ENCODE assay signal across 8 cellular contexts in the genomic region with DNA sequence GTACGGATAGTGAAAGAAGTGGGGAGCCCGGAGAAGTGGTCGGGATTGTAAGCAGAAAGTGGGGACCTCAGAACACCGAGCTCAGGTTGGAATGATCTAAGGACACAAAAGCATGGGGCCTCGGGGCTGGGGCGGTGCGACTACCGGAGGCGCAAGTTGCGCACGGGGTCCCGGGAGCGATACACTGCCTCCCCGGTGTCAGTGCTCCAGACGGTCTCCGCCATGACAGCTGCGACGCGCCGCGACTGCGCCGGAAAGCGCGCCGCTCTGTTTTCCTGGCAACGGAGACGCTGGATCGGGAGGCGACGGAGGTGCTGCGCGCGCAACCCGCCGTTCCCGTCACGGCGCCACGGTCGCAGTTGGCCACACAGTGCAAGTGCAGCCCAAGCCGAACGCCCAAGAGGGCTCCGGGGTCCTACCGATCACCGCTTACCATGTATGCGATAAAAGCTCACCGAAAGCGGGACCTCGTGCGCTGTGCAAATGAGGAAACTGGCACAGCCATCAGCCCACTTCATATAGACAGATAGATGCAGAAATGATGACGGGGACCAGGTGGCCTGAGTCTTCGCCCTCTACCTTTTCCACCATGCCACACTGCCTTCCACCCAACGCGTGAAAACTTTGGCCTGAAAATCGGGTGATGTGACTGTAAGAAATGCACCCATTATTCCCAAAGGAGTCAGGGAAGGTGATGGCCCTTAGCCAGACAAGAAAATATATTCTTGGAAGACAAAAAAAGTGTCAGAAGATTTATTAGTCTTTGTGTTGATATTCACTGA. TPM values are rescaled to one million over a fixed set of nuclear protein-coding genes. Genes with fewer than 3 reads are reported as not detected.
DNase-seq lines count a peak whose midpoint lies in the region; ATAC-seq and TF ChIP-seq lines count a peak whose summit lies in the region.

A gene (minus strand): TSS at position 249 of the 782 bp plus-strand sequence. CDS start 25 bp downstream, at position 224.

- in situ Hi-C loops in astrocyte of the cerebellum (cut with HindIII; ENCODE audit: low sequenced_read_pairs) = no loop called here

- H3K4me2 ChIP-seq in hepatocyte = peak within 1 kb of the TSS; percentile 90

- 6% methylated on average over 50 of the region's 56 CpGs for WGBS in hepatocyte (ENCODE audit: low lambda C conversion rate, missing lambda C conversion rate)

- peak within 1 kb of the TSS; percentile 63 for H3K27ac ChIP-seq in 22Rv1
- H3K27ac ChIP-seq in hepatocyte = peak within 1 kb of the TSS; percentile 39

- H3K4me3 ChIP-seq in astrocyte of the cerebellum (ENCODE audit: low read depth, low read length) (peak within 1 kb of the TSS; percentile 79), hepatocyte (peak within 1 kb of the TSS; percentile 31)

- H3K79me2 ChIP-seq in hepatocyte = no peaks in the 10 kb centered on the region

- H3K9me2 ChIP-seq in hepatocyte (replicated peaks; ENCODE audit: insufficient read depth) = no peaks in the 10 kb centered on the region

- ATAC-seq in GM18508 (IDR thresholded peaks at IDR 0.05; ENCODE audit: insufficient read depth, unreplicated experiment) = peak; percentile 65
- ATAC-seq in HG02981 (IDR thresholded peaks at IDR 0.05; ENCODE audit: unreplicated experiment) = peak; percentile 94

- no peaks in the 10 kb centered on the region for H4K20me1 ChIP-seq in hepatocyte (ENCODE audit: insufficient read depth, poor library complexity, severe bottlenecking)

- DNase-seq in NCI-H2029 (lab: John Stamatoyannopoulos, UW) = peak; percentile 86
- DNase-seq in T-helper 22 cell (ENCODE audit: low read depth) = peak; percentile 88
- DNase-seq in astrocyte of the cerebellum (ENCODE audit: low read depth) = peak; percentile 73
- DNase-seq in hepatocyte (ENCODE audit: low spot score) = peak; percentile 98
- DNase-seq in retina = peak; percentile 96

- TF ChIP-seq CTCF in 22Rv1 (IDR thresholded peaks at IDR 0.05) (peak; percentile 69), astrocyte of the cerebellum (IDR thresholded peaks at IDR 0.05; ENCODE audit: low read depth, low read length, missing control alignments) (peak; percentile 56), hepatocyte (IDR thresholded peaks at IDR 0.05; ENCODE audit: poor library complexity) (peak; percentile 42)

- H3K27me3 ChIP-seq in hepatocyte = no peaks in the 10 kb centered on the region

- no peaks in the 10 kb centered on the region for H3K4me1 ChIP-seq in hepatocyte (ENCODE audit: insufficient read depth)

- H2AFZ ChIP-seq in hepatocyte = peak within 1 kb of the TSS; percentile 94

- no peaks in the 10 kb centered on the region for H3K36me3 ChIP-seq in hepatocyte (replicated peaks; ENCODE audit: insufficient read depth, low read depth)

- H3K9me3 ChIP-seq in hepatocyte (ENCODE audit: low read depth) = no peaks in the 10 kb centered on the region

RNA-seq across cellular contexts. Expression of the gene that starts here (rescaled TPM):
- 10.5 and 14.2 TPM in 2 replicates for total RNA-seq in hepatocyte
- polyA plus RNA-seq in hepatocyte = 11.9 and 15.6 TPM in 2 replicates

Comparison
In these comparisons a context has a peak if more than half of its experiments do, and no peak if none do; other contexts are left out.
1. Peak in every context shown above with its lines: DNase-seq, ATAC-seq, H3K4me3 ChIP-seq and H3K27ac ChIP-seq.